ENCODE assay signal across 20 cellular contexts in the genomic region with DNA sequence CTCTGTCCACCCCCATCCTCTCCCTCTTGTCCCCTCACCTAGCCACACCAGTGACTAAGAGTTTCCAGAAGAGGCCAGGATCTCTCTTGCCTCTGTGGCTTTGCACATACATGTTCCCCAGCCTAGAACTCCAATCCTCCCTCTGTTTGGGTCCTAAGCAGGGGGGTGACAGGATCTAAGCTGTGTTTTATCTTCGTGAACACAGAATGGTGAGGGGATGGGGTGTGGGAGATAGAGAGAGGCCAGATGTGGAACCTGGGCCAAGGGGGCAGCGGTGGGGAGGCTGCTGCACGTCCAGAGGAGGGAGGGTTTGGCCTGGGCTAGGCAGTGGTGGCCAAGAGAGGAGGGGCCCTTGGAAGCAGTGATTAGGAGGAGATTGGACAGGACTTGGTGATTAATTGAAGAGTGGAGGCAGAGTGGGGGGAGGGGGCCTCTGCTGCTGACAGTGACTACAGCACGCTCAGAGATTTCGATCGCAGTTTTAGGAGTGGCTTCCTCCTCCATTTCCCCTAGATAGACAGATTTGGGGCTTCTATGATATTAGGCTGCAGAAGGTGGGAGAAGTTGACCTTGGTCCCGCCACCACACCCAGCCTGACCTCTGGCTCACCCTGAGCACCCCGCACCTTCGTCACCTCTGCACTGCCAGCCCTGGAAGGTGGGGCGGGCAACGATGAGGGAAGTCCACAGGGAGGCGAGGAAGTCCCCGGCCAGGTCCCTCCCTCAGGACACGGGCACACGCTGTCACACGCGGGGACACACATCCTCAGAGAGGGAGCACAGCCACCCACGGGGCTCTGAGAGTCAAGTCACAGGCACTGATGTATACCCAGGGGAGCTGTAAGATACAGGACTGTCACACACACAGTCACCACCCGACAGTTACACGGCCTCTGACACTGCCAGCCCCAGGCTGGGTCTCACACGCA. TPM values are rescaled to one million over a fixed set of nuclear protein-coding genes. Genes with fewer than 3 reads are reported as not detected.
A peak's percentile ranks its signal among the peaks of the same experiment; 100 is the strongest.
DNase-seq lines count a peak whose midpoint lies in the region; ATAC-seq, FAIRE-seq and TF ChIP-seq lines count a peak whose summit lies in the region.
"Had no signal": no experiment of that assay in that cellular context is flagged by ENCODE, and none has a peak within 500 bp of the region (broad histone marks: within the 10 kb centered on the region; RNA-seq: fewer than 3 reads in every experiment).

No MANE protein-coding gene starts in this region.

- peaks cover 0 to 2% (median 0%) of the 10 kb centered on the region in 5 donors for H3K9me3 Mint-ChIP-seq in CD8-positive, alpha-beta memory T cell
- H3K9me3 Mint-ChIP-seq in Calu3 (ENCODE audit: low read depth, unreplicated experiment): no peaks in the 10 kb centered on the region

- H3K4me3 ChIP-seq in CD8-positive, alpha-beta memory T cell (ENCODE audit: low read length): no peak overlapping the region
- no peak overlapping the region for H3K4me3 ChIP-seq in Panc1 (ENCODE audit: low read depth in 2 of 2, low read length in 2 of 2)
- H3K4me3 ChIP-seq in H1 (ENCODE audit: extremely low read depth in 1 of 4, insufficient read depth in 2 of 4, low read depth in 3 of 4, low read length in 4 of 4): no peak overlapping the region
- H3K4me3 ChIP-seq in neuronal stem cell (ENCODE audit: low read length in 2 of 2): no peak overlapping the region
- H3K4me3 ChIP-seq: mucosa of descending colon, transverse colon had no signal

- CTCF ChIA-PET in CD8-positive, alpha-beta memory T cell (lab: Charles Lee): no interaction called here
- CTCF ChIA-PET in Panc1 (lab: Charles Lee): no interaction called here
- CTCF ChIA-PET in H1 (lab: Charles Lee; ENCODE audit: partially characterized antibody): interaction anchor here (0.6 to 1.7 kb wide), 4 partner anchors 9 to 590 kb away, joined by 3 read pairs; no protein-coding TSS in a partner anchor
- CTCF ChIA-PET in Calu3 (lab: Charles Lee): no interaction called here

- 91% methylated on average over 15 of the region's 21 CpGs; no CpG with 5 or more reads in 1 of the 2 experiments for whole genome bisulfite sequencing in H1 (ENCODE audit: extremely low coverage in 1 of 2, insufficient coverage in 1 of 2, insufficient read length in 1 of 2, insufficient replicate concordance in 2 of 2, low coverage in 1 of 2, low lambda C conversion rate in 2 of 2, missing lambda C conversion rate in 1 of 2), 2 experiments
- no CpG with 5 or more reads among the region's 21 CpGs for WGBS in neuronal stem cell (ENCODE audit: extremely low coverage in 2 of 2, insufficient read length in 2 of 2, insufficient replicate concordance in 1 of 2), 2 donors

- intact Hi-C loops in Panc1 (cut with micrococcal nuclease; ENCODE audit: unreplicated experiment) (loop anchor here (10.0 kb wide), 1 partner anchor 217 kb away; no protein-coding TSS in a partner anchor), Calu3 (cut with micrococcal nuclease; ENCODE audit: unreplicated experiment) (no loop called here)

- H4K5ac ChIP-seq in H1 (ENCODE audit: insufficient read length, low read depth, low read length): no peak overlapping the region

- H4K20me1 ChIP-seq in H1 (replicated peaks in 1 of 2; ENCODE audit: control insufficient read depth in 1 of 2, insufficient read depth in 2 of 2, low read length in 2 of 2): no peaks in the 10 kb centered on the region

- no peaks in the 10 kb centered on the region for H3K36me3 Mint-ChIP-seq in CD8-positive, alpha-beta memory T cell
- H3K36me3 Mint-ChIP-seq in Calu3 (ENCODE audit: insufficient read depth, unreplicated experiment): peaks cover 3% of the 10 kb centered on the region

- peak overlapping the region; percentile 52 for H2BK120ac ChIP-seq in H1 (replicated peaks; ENCODE audit: low read depth, low read length)
- H2BK120ac ChIP-seq in neuronal stem cell (ENCODE audit: low read depth, low read length): no peak overlapping the region

- H2BK5ac ChIP-seq in H1 (ENCODE audit: low read depth, low read length): peak overlapping the region; percentile 86
- peak overlapping the region; percentile 32 for H2BK5ac ChIP-seq in neuronal stem cell (ENCODE audit: low read length)

- TF ChIP-seq CTCF in Panc1 (IDR thresholded peaks at IDR 0.05): no peak
- TF ChIP-seq CTCF in H1 (IDR thresholded peaks at IDR 0.05; ENCODE audit: control extremely low read depth in 1 of 3, insufficient read depth in 1 of 3, low read depth in 1 of 3, low read length in 3 of 3): no peak
- no peak for TF ChIP-seq CTCF in Calu3 (IDR thresholded peaks at IDR 0.05; ENCODE audit: unreplicated experiment)

- peak overlapping the region; percentile 8 for H3K4ac ChIP-seq in H1 (replicated peaks; ENCODE audit: insufficient read length, low read depth, low read length)
- H3K4ac ChIP-seq in neuronal stem cell (ENCODE audit: low read length): no peak overlapping the region

- H2AFZ ChIP-seq in H1 (ENCODE audit: low read length) (no peak overlapping the region), neuronal stem cell (ENCODE audit: low read length) (peak overlapping the region; percentile 87)

- peaks cover 6% of the 10 kb centered on the region for H3K27me3 ChIP-seq in CD8-positive, alpha-beta memory T cell (ENCODE audit: insufficient read depth, low read length, poor library complexity, severe bottlenecking)
- H3K27me3 ChIP-seq in Panc1 (ENCODE audit: control insufficient read depth, insufficient read depth, low read length) (no peaks in the 10 kb centered on the region), H1 (replicated peaks in 1 of 4; ENCODE audit: control insufficient read depth in 3 of 4, extremely low read depth in 1 of 4, insufficient read depth in 3 of 4, low read length in 3 of 4) (no peaks in the 10 kb centered on the region; a peak in 2 of 7 replicates), neuronal stem cell (ENCODE audit: control insufficient read depth in 3 of 3, insufficient read depth in 3 of 3, low read depth in 1 of 3, low read length in 3 of 3) (peaks cover 0 to 25% (median 0%) of the 10 kb centered on the region in 3 experiments)

- H3K56ac ChIP-seq in H1 (replicated peaks; ENCODE audit: insufficient read length, low read depth, low read length): no peak overlapping the region

- H3K79me2 ChIP-seq in H1 (ENCODE audit: control insufficient read depth in 1 of 2, insufficient read depth in 2 of 2, low read length in 2 of 2): no peaks in the 10 kb centered on the region

- H3K4me1 ChIP-seq in CD8-positive, alpha-beta memory T cell (ENCODE audit: insufficient read depth, low read length): no peaks in the 10 kb centered on the region
- H3K4me1 ChIP-seq in Panc1 (ENCODE audit: control insufficient read depth, insufficient read depth, low read length) (peaks cover 5% of the 10 kb centered on the region; the same call in 1 of the 2 replicates), H1 (replicated peaks in 1 of 4; ENCODE audit: control insufficient read depth in 3 of 4, insufficient read depth in 4 of 4, low read length in 3 of 4) (peaks cover 0 to 21% (median 18%) of the 10 kb centered on the region in 4 experiments; a peak in 6 of 7 replicates), neuronal stem cell (ENCODE audit: control insufficient read depth in 2 of 2, insufficient read depth in 1 of 2, low read depth in 1 of 2, low read length in 2 of 2) (peaks cover 25 to 55% of the 10 kb centered on the region in 2 donors)
- H3K4me1 ChIP-seq: transverse colon had no signal

- H3K9ac ChIP-seq in H1 (replicated peaks in 1 of 4; ENCODE audit: extremely low read depth in 1 of 4, low read depth in 3 of 4, low read length in 3 of 4): no peak overlapping the region
- no peak overlapping the region for H3K9ac ChIP-seq in neuronal stem cell (ENCODE audit: low read depth, low read length, poor library complexity)

- H3K36me3 ChIP-seq in CD8-positive, alpha-beta memory T cell (ENCODE audit: insufficient read depth, low read length): no peaks in the 10 kb centered on the region
- no peaks in the 10 kb centered on the region for H3K36me3 ChIP-seq in Panc1 (ENCODE audit: control insufficient read depth, insufficient read depth, low read length)
- H3K36me3 ChIP-seq in H1 (ENCODE audit: control insufficient read depth in 2 of 4, insufficient read depth in 4 of 4, low read length in 3 of 4): no peaks in the 10 kb centered on the region
- no peaks in the 10 kb centered on the region for H3K36me3 ChIP-seq in neuronal stem cell (replicated peaks in 1 of 2; ENCODE audit: control insufficient read depth in 2 of 2, insufficient read depth in 2 of 2, low read length in 2 of 2)
- H3K36me3 ChIP-seq: transverse colon had no signal

- TF ChIP-seq POLR2A in H1 (IDR thresholded peaks at IDR 0.05; ENCODE audit: control extremely low read depth in 1 of 2, low read depth in 2 of 2, low read length in 2 of 2): no peak

- H2AK5ac ChIP-seq in H1 (ENCODE audit: low read depth, low read length) (peak overlapping the region; percentile 95), neuronal stem cell (ENCODE audit: low read depth, low read length) (peak overlapping the region; percentile 44)

- H2BK12ac ChIP-seq in H1 (ENCODE audit: low read depth, low read length): peak overlapping the region; percentile 92; the same call in 1 of the 2 replicates
- H2BK12ac ChIP-seq in neuronal stem cell (ENCODE audit: low read length): peak overlapping the region; percentile 78

- ATAC-seq in Panc1: 0 out of 2 replicates have a peak, but pooled peaks have one; percentile 35
- ATAC-seq: mucosa of descending colon, PC-3 had no signal

- no peak overlapping the region for H3K4me3 Mint-ChIP-seq in CD8-positive, alpha-beta memory T cell
- H3K4me3 Mint-ChIP-seq in Calu3 (ENCODE audit: low read depth, unreplicated experiment): no peak overlapping the region

- no peak for TF ChIP-seq RAD21 in H1 (IDR thresholded peaks at IDR 0.05 in 1 of 2, conservative IDR thresholded peaks at IDR 0.05 in 1 of 2; ENCODE audit: low read depth in 2 of 2, low read length in 2 of 2)

- H3K14ac ChIP-seq in H1 (ENCODE audit: insufficient read length): no peak overlapping the region
- peak overlapping the region; percentile 77 for H3K14ac ChIP-seq in neuronal stem cell (ENCODE audit: low read length)

- H4K91ac ChIP-seq in H1 (replicated peaks; ENCODE audit: insufficient read length, low read length) (peak overlapping the region; percentile 75), neuronal stem cell (ENCODE audit: low read depth, low read length, poor library complexity) (peak overlapping the region; percentile 47)

- no peak for TF ChIP-seq EP300 in H1 (IDR thresholded peaks at IDR 0.05; ENCODE audit: borderline replicate concordance in 1 of 2, low read depth in 2 of 2, low read length in 2 of 2)

- no peaks in the 10 kb centered on the region for H3K23me2 ChIP-seq in H1 (ENCODE audit: low read depth, low read length)

- H3K27ac Mint-ChIP-seq in CD8-positive, alpha-beta memory T cell: peak overlapping the region in 4 of 8 donors; percentile 11 to 47 (median 30)
- no peak overlapping the region for H3K27ac Mint-ChIP-seq in Calu3 (ENCODE audit: unreplicated experiment)
- H3K27ac Mint-ChIP-seq: progenitor cell of endocrine pancreas had no signal

- H3K27me3 Mint-ChIP-seq in CD8-positive, alpha-beta memory T cell: peaks cover 11 to 22% of the 10 kb centered on the region in 2 donors
- H3K27me3 Mint-ChIP-seq in Calu3 (ENCODE audit: unreplicated experiment): peaks cover 28% of the 10 kb centered on the region

- H3K79me1 ChIP-seq in H1 (ENCODE audit: low read depth, low read length) (no peaks in the 10 kb centered on the region), neuronal stem cell (ENCODE audit: low read depth, low read length) (no peaks in the 10 kb centered on the region)

- FAIRE-seq in H1 (lab: Jason Lieb, UNC): no peak
- FAIRE-seq: D721Med, islet of Langerhans had no signal

- H3K23ac ChIP-seq in H1 (ENCODE audit: insufficient read length): no peak overlapping the region
- H3K23ac ChIP-seq in neuronal stem cell (ENCODE audit: low read depth, low read length, poor library complexity): peak overlapping the region; percentile 25

- H3K18ac ChIP-seq in H1 (ENCODE audit: extremely low read depth, low read length): no peak overlapping the region; the same call in 1 of the 2 replicates
- peak overlapping the region; percentile 88 for H3K18ac ChIP-seq in neuronal stem cell (ENCODE audit: low read length)

- no peaks in the 10 kb centered on the region for H3K4me1 Mint-ChIP-seq in CD8-positive, alpha-beta memory T cell
- H3K4me1 Mint-ChIP-seq in Calu3 (ENCODE audit: low read depth, unreplicated experiment): no peaks in the 10 kb centered on the region

- DNase-seq in CD8-positive, alpha-beta memory T cell: no peak
- DNase-seq in Panc1 (ENCODE audit: low read depth, low spot score) (no peak), H1 (ENCODE audit: low read depth in 1 of 2, low spot score in 2 of 2) (no peak), neuronal stem cell (ENCODE audit: low spot score) (no peak), Calu3 (no peak), hepatic stellate cell (ENCODE audit: low spot score) (no peak)
- DNase-seq in stimulated activated naive CD4-positive, alpha-beta T cell (lab: John Stamatoyannopoulos, UW): no peak
- DNase-seq in stimulated activated CD4-positive, alpha-beta T cell treated with anti-CD3 and anti-CD28 coated beads, Interleukin-2, amount 100 ng/mL, for 48 hours: no peak
- DNase-seq: activated CD4-positive, CD25-positive, alpha-beta regulatory T cell; activated CD8-positive, alpha-beta memory T cell treated with anti-CD3 and anti-CD28 coated beads, Interleukin-2, amount 50 U/mL, for 4 hours; activated naive CD4-positive, alpha-beta T cell treated with anti-CD3 and anti-CD28 coated beads, Interleukin-2, amount 50 U/mL, for 16 hours; KBM-7; NCI-H1417 treated with DMSO at 0.1 percent for 48 hours; PC-3; transverse colon had no signal

- BruUV-seq in Panc1 (replicated peaks; lab: Mats Ljungman, UMichigan) (no TSS peak), Calu3 (replicated peaks; lab: Mats Ljungman, UMichigan) (no TSS peak)

- in situ Hi-C loops in Panc1 (cut with HindIII; ENCODE audit: low pct_unique_long_range_greater_than_20kb, low sequenced_read_pairs): no loop called here

- H4K8ac ChIP-seq in H1 (ENCODE audit: extremely low read depth, insufficient read depth, low read length): no peak overlapping the region; the same call in 1 of the 2 replicates
- H4K8ac ChIP-seq in neuronal stem cell (ENCODE audit: low read depth, low read length): no peak overlapping the region

- H3K27ac ChIP-seq in CD8-positive, alpha-beta memory T cell (ENCODE audit: low read depth, low read length): peak overlapping the region; percentile 31
- H3K27ac ChIP-seq in Panc1 (ENCODE audit: low read length): no peak overlapping the region
- no peak overlapping the region for H3K27ac ChIP-seq in H1 (ENCODE audit: low read depth, low read length)
- H3K27ac ChIP-seq in neuronal stem cell (replicated peaks; ENCODE audit: low read length): no peak overlapping the region
- H3K27ac ChIP-seq: epithelial cell of prostate, transverse colon had no signal

- H3K4me2 ChIP-seq in H1 (ENCODE audit: insufficient read depth in 1 of 2, low read depth in 2 of 2, low read length in 2 of 2) (no peak overlapping the region), neuronal stem cell (ENCODE audit: insufficient read depth, low read length, poor library complexity, severe bottlenecking) (no peak overlapping the region)

- H2BK20ac ChIP-seq in H1 (ENCODE audit: low read length): peak overlapping the region; percentile 94; the same call in 1 of the 2 replicates

- H3K9me3 ChIP-seq in CD8-positive, alpha-beta memory T cell (ENCODE audit: low read length): no peaks in the 10 kb centered on the region
- H3K9me3 ChIP-seq in Panc1 (ENCODE audit: control insufficient read depth, insufficient read depth, low read depth, low read length) (no peaks in the 10 kb centered on the region), H1 (ENCODE audit: insufficient read depth in 2 of 2, low read depth in 1 of 2, low read length in 1 of 2) (no peaks in the 10 kb centered on the region), neuronal stem cell (replicated peaks in 1 of 2; ENCODE audit: control insufficient read depth in 2 of 2, insufficient read depth in 1 of 2, low read depth in 1 of 2, low read length in 2 of 2) (no peaks in the 10 kb centered on the region)
- H3K9me3 ChIP-seq: mucosa of descending colon, transverse colon had no signal

- POLR2A ChIA-PET in CD8-positive, alpha-beta memory T cell (lab: Charles Lee): no interaction called here
- POLR2A ChIA-PET in Panc1 (lab: Charles Lee): no interaction called here
- POLR2A ChIA-PET in H1 (lab: Charles Lee; ENCODE audit: partially characterized antibody): interaction anchor here (1.4 to 1.7 kb wide), 2 partner anchors 19 to 21 kb away, joined by 4 read pairs; no protein-coding TSS in a partner anchor

- H2BK15ac ChIP-seq in H1 (ENCODE audit: low read length): peak overlapping the region; percentile 92
- H2BK15ac ChIP-seq in neuronal stem cell (ENCODE audit: low read length): peak overlapping the region; percentile 63

RNA-seq across cellular contexts. Expression of gene ADGRB2, which starts 17.3 kb away (rescaled TPM):
- under 1 TPM; 0.35 to 0.57 TPM for total RNA-seq in CD8-positive, alpha-beta memory T cell
- 0.24 TPM for polyA plus RNA-seq in CD8-positive, alpha-beta memory T cell
- total RNA-seq in Panc1 (2021; ENCODE audit: unreplicated experiment): 34.8 TPM
- polyA plus RNA-seq in Panc1 (2012; ENCODE audit: insufficient read length): 31.5 TPM
- 25.8 and 26.2 TPM in 2 replicates for total RNA-seq in H1 (2021; fragmentation: NEBNext Ultra II Directional; extraction: Animal tissue kit (Norgen Biotek cat#: 25700))
- 15.6 and 29.0 TPM in 2 replicates for polyA plus RNA-seq in H1 (2011; rRNA removed)
- 20.6 TPM for polyA plus RNA-seq in H1 (2011; cell fraction: cytosol; rRNA removed)
- 126 TPM for polyA plus RNA-seq in H1 (2011; cell fraction: nucleus; rRNA removed)
- polyA plus RNA-seq in H1 (2012, experiment 1 of 2): 17.3 to 29.1 TPM (median 22.1 TPM) in 4 replicates
- 15.4 TPM for polyA plus RNA-seq in H1 (2012, experiment 2 of 2)
- 13.4 TPM for polyA plus RNA-seq in H1 (2013, experiment 1 of 2)
- 13.0 TPM for polyA plus RNA-seq in H1 (2013, experiment 2 of 2)
- polyA minus RNA-seq in H1 (2011; rRNA and poly(A)+ RNA removed): 7.5 and 9.4 TPM in 2 replicates
- polyA minus RNA-seq in H1 (2011; cell fraction: cytosol; rRNA and poly(A)+ RNA removed): 14.0 TPM
- 22.9 TPM for polyA minus RNA-seq in H1 (2011; cell fraction: nucleus; rRNA and poly(A)+ RNA removed)
- polyA plus RNA-seq in neuronal stem cell (2013, experiment 1 of 2): 25.2 TPM
- 24.4 TPM for polyA plus RNA-seq in neuronal stem cell (2013, experiment 2 of 2)
- total RNA-seq in Calu3 (2022): 1.9 and 2.9 TPM in 2 replicates

RNA-seq across cellular contexts. Expression of gene SPOCD1, which starts 34.4 kb away (rescaled TPM):
- under 1 TPM in 1 of 2 experiments, not detected in 1; 0.18 TPM for total RNA-seq in CD8-positive, alpha-beta memory T cell
- not detected for polyA plus RNA-seq in CD8-positive, alpha-beta memory T cell
- total RNA-seq in Panc1 (2021; ENCODE audit: unreplicated experiment): 0.54 TPM
- 0.22 TPM for polyA plus RNA-seq in Panc1 (2012; ENCODE audit: insufficient read length)
- 1.8 and 2.0 TPM in 2 replicates for total RNA-seq in H1 (2021; fragmentation: NEBNext Ultra II Directional; extraction: Animal tissue kit (Norgen Biotek cat#: 25700))
- polyA plus RNA-seq in H1 (2011; rRNA removed): 2.9 and 4.2 TPM in 2 replicates
- 4.7 TPM for polyA plus RNA-seq in H1 (2011; cell fraction: cytosol; rRNA removed)
- polyA plus RNA-seq in H1 (2011; cell fraction: nucleus; rRNA removed): 13.1 TPM
- polyA plus RNA-seq in H1 (2012, experiment 1 of 2): 1.9 to 2.6 TPM (median 2.1 TPM) in 4 replicates
- 0.84 TPM for polyA plus RNA-seq in H1 (2012, experiment 2 of 2)
- polyA plus RNA-seq in H1 (2013, experiment 1 of 2): 1.4 TPM
- polyA plus RNA-seq in H1 (2013, experiment 2 of 2): 1.0 TPM
- 2.2 and 3.0 TPM in 2 replicates for polyA minus RNA-seq in H1 (2011; rRNA and poly(A)+ RNA removed)
- 1.2 TPM for polyA minus RNA-seq in H1 (2011; cell fraction: cytosol; rRNA and poly(A)+ RNA removed)
- 5.6 TPM for polyA minus RNA-seq in H1 (2011; cell fraction: nucleus; rRNA and poly(A)+ RNA removed)
- polyA plus RNA-seq in neuronal stem cell (2013, experiment 1 of 2): 1.1 TPM
- 0.97 TPM for polyA plus RNA-seq in neuronal stem cell (2013, experiment 2 of 2)
- 6.3 and 8.4 TPM in 2 replicates for total RNA-seq in Calu3 (2022)
